In genomic region chr21:43817157-43818086, GRCh38 we compare ENCODE assay signal across 2 cellular contexts.
TF ChIP-seq lines count a peak whose summit lies in the region.

No MANE protein-coding gene starts in this region.

TF ChIP-seq in IMR-90, 13 proteins besides CTCF, POLR2A, EP300 and RAD21:
- no peak for TF ChIP-seq NFE2L2 (IDR thresholded peaks at IDR 0.05; ENCODE audit: low read depth, low read length)
- TF ChIP-seq ELK1 (IDR thresholded peaks at IDR 0.05; ENCODE audit: borderline replicate concordance, low read depth, low read length) = no peak
- no peak for TF ChIP-seq RFX5 (IDR thresholded peaks at IDR 0.05; ENCODE audit: low read depth, low read length)
- TF ChIP-seq CEBPB (IDR thresholded peaks at IDR 0.05; ENCODE audit: low read depth, low read length) = no peak
- no peak for TF ChIP-seq MAZ (IDR thresholded peaks at IDR 0.05; ENCODE audit: borderline replicate concordance, low read depth, low read length)
- TF ChIP-seq RCOR1 (IDR thresholded peaks at IDR 0.05; ENCODE audit: insufficient replicate concordance, low read length) = no peak
- TF ChIP-seq BHLHE40 (IDR thresholded peaks at IDR 0.05; ENCODE audit: low read depth, low read length) = no peak

TF ChIP-seq in H1, 55 proteins besides CTCF, POLR2A, EP300 and RAD21:
- TF ChIP-seq HDAC2 (IDR thresholded peaks at IDR 0.05; ENCODE audit: borderline replicate concordance in 1 of 2, low read depth in 2 of 2, low read length in 2 of 2) = no peak
- no peak for TF ChIP-seq JUN (IDR thresholded peaks at IDR 0.05; ENCODE audit: low read depth, low read length)
- no peak for TF ChIP-seq ASH2L (IDR thresholded peaks at IDR 0.05; ENCODE audit: low read length)
- no peak for TF ChIP-seq TAF7 (optimal IDR thresholded peaks at IDR 0.05; ENCODE audit: borderline replicate concordance, low read depth, low read length)
- TF ChIP-seq SIX5 (IDR thresholded peaks at IDR 0.05; ENCODE audit: low read depth, low read length) = no peak
TF ChIP-seq in H1: peak in this region for 0.
